ENCODE assay signal across 8 cellular contexts in the genomic region with DNA sequence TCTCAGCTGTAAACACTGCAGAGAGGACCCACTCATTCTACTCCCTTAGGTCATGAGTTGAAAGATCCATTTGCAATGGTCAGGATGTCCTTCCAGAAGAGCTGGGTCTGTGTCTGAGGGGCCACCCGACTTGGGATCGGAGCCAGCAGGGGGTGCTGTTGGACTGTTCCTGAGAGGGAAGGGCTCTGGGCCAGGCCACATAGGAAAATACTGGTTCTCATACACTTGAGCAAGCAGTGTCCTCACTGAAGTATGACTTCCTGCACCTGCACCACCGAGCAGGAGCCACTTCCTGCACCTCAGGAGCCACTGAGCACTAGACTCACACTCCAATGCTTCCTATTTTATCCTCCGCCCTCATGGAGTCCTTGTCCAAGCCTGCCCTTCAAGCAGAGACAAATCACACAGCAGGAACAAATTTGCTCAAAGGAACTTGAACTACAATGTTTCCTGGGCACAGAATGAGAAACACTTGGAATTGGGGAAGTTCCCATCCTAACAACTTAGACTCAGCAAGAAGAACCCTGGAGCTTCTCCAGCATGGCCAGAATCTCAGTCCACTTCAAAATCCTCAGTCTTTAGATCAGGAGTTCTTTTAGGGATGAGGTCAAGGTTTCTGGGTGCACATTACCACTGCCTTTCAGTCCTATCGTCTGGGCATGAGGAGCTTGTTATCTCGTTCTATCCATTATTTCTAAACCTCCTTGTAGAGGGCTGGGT. TPM values are rescaled to one million over a fixed set of nuclear protein-coding genes. Genes with fewer than 3 reads are reported as not detected.
DNase-seq lines count a peak whose midpoint lies in the region; ATAC-seq, FAIRE-seq and TF ChIP-seq lines count a peak whose summit lies in the region.
"Had no signal": no experiment of that assay in that cellular context is flagged by ENCODE, and none has a peak within 500 bp of the region (broad histone marks: within the 10 kb centered on the region; RNA-seq: fewer than 3 reads in every experiment).

No MANE protein-coding gene starts in this region.

- peak; percentile 65 for TF ChIP-seq CTCF in NB4 (IDR thresholded peaks at IDR 0.05; ENCODE audit: low read depth, low read length)

- no peaks in the 10 kb centered on the region for H3K36me3 Mint-ChIP-seq in T-helper 17 cell (ENCODE audit: low read depth)

- FAIRE-seq in GM12892 (lab: Jason Lieb, UNC) = peak; percentile 98

- H3K9me3 ChIP-seq in T-helper 17 cell (ENCODE audit: control insufficient read depth, low read length, poor library complexity, severe bottlenecking) = no peaks in the 10 kb centered on the region

- no peak overlapping the region for H3K4me3 ChIP-seq in NB4 (ENCODE audit: low read depth, low read length)
- H3K4me3 ChIP-seq: skin epidermis had no signal

- H3K4me1 Mint-ChIP-seq in T-helper 17 cell = peaks cover 23% of the 10 kb centered on the region

- no peak for TF ChIP-seq POLR2A in GM12892 (IDR thresholded peaks at IDR 0.05; ENCODE audit: low read depth, low read length)
- no peak for TF ChIP-seq POLR2A in NB4 (IDR thresholded peaks at IDR 0.05; ENCODE audit: extremely low read depth, insufficient read length)

- H3K27ac Mint-ChIP-seq in T-helper 17 cell = peak overlapping the region; percentile 14

- peak overlapping the region; percentile 63 for H3K4me3 Mint-ChIP-seq in T-helper 17 cell

- peaks cover 4% of the 10 kb centered on the region for H3K27me3 Mint-ChIP-seq in T-helper 17 cell

- peak; percentile 62 for ATAC-seq in HG02588 (IDR thresholded peaks at IDR 0.05; ENCODE audit: unreplicated experiment)
- peak; percentile 87 for ATAC-seq in T-helper 17 cell

- DNase-seq in GM12892 (ENCODE audit: insufficient read length) (peak; percentile 54), NB4 (ENCODE audit: low read depth) (peak; percentile 81), T-helper 17 cell (peak; percentile 57 to 70 (median 60)), amniotic stem cell (lab: John Stamatoyannopoulos, UW) (peak; percentile 22), inferior parietal cortex (ENCODE audit: extremely low spot score) (peak; percentile 62)
- peak; percentile 61 for DNase-seq in stimulated activated CD4-positive, alpha-beta T cell treated with anti-CD3 and anti-CD28 coated beads, Interleukin-2, amount 100 ng/mL, for 4 hours (ENCODE audit: low read depth)

RNA-seq across cellular contexts. Expression of gene VPREB1, which starts 36.6 kb away (rescaled TPM):
- not detected for polyA plus RNA-seq in GM12892 (2012; ENCODE audit: missing spikeins)
- total RNA-seq in T-helper 17 cell = not detected

Comparison
In these comparisons a context has a peak if more than half of its experiments do, and no peak if none do; other contexts are left out.
1. DNase-seq: peak in every context shown above with its lines; median percentile 81 in NB4; 62 in inferior parietal cortex; 61 in stimulated activated CD4-positive, alpha-beta T cell treated with anti-CD3 and anti-CD28 coated beads, Interleukin-2, amount 100 ng/mL, for 4 hours; 60 in T-helper 17 cell; 54 in GM12892; 22 in amniotic stem cell.